Comparison of ENCODE assay signal across 17 cellular contexts in the genomic region with DNA sequence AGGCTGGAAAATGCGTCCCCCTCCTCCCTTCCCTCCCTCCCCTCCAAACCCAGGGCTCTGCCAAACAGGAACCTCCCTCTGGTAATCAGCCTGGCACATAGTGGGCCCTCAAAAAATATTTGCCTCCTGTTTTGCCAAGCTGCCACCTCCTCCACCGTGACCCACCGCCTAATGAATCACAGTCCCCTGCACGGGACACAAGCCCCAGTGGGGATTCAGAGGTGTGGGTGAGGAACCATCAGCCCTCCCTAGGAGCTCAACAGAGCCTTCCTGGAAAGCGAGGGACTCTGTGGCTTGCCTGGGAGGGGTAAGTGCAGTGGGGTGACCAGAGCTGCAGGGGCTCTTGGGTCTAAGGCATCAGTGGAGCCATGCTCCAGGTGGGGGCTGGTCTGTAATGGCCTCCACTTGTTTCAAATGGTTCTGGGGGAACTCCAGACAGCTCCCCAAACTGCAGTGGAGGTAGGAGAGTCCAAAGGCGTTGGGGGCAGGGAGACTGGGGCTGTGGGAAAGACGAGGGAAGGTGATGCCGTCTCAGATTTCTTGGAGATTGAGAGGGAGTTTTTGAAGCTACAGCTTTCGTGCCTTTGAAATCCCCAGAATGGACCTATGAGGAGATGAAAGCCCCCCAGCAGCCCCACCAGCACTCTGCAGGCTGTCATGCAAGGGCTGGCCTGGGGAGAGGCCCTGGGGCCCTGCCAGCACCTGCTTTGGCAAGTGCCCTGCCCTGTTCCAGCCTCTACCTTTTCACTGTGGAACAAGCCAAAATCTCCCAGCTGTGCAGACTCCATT. TPM values are rescaled to one million over a fixed set of nuclear protein-coding genes. Genes with fewer than 3 reads are reported as not detected.
DNase-seq lines count a peak whose midpoint lies in the region; ATAC-seq and TF ChIP-seq lines count a peak whose summit lies in the region.
"Had no signal": no experiment of that assay in that cellular context is flagged by ENCODE, and none has a peak within 500 bp of the region (broad histone marks: within the 10 kb centered on the region; RNA-seq: fewer than 3 reads in every experiment).

No MANE protein-coding gene starts in this region.

- H4K20me1 ChIP-seq in neural progenitor cell (ENCODE audit: low read depth), result peaks cover 6% of the 10 kb centered on the region

- H3K4me1 ChIP-seq in neural progenitor cell, result peaks cover 6% of the 10 kb centered on the region

- no peak overlapping the region for H3K27ac Mint-ChIP-seq in activated naive CD8-positive, alpha-beta T cell treated with anti-CD3 and anti-CD28 coated beads, Interleukin-2, amount 10 ng/mL, durations not matched to agents 7 days and 5 days
- no peak overlapping the region for H3K27ac Mint-ChIP-seq in activated naive CD8-positive, alpha-beta T cell treated with anti-CD3 and anti-CD28 coated beads for 36 hours
- no peak overlapping the region for H3K27ac Mint-ChIP-seq in effector memory CD8-positive, alpha-beta T cell
- no peak overlapping the region for H3K27ac Mint-ChIP-seq in neural progenitor cell
- H3K27ac Mint-ChIP-seq: naive thymus-derived CD4-positive, alpha-beta T cell; T-helper 17 cell had no signal

- POLR2A ChIA-PET in activated naive CD8-positive, alpha-beta T cell treated with anti-CD3 and anti-CD28 coated beads, Interleukin-2, amount 10 ng/mL, durations not matched to agents 7 days and 5 days (lab: Charles Lee), result no interaction called here

- peaks cover 58% of the 10 kb centered on the region for H3K27me3 ChIP-seq in neural progenitor cell

- TF ChIP-seq CTCF in neural progenitor cell (IDR thresholded peaks at IDR 0.05), result no peak

- H3K27ac ChIP-seq in neural progenitor cell, result no peak overlapping the region
- H3K27ac ChIP-seq: heart right ventricle, SJSA1, WERI-Rb-1 had no signal

- ATAC-seq in activated naive CD8-positive, alpha-beta T cell treated with anti-CD3 and anti-CD28 coated beads, Interleukin-2, amount 10 ng/mL, durations not matched to agents 7 days and 5 days (ENCODE audit: low read depth), result no peak
- no peak for ATAC-seq in effector memory CD8-positive, alpha-beta T cell (replicated peaks)
- ATAC-seq in GM19452 (IDR thresholded peaks at IDR 0.05; ENCODE audit: unreplicated experiment) (no peak), GM18858 (IDR thresholded peaks at IDR 0.05; ENCODE audit: unreplicated experiment) (no peak), GM19467 (IDR thresholded peaks at IDR 0.05; ENCODE audit: unreplicated experiment) (no peak)
- ATAC-seq: GM12878; naive thymus-derived CD4-positive, alpha-beta T cell; T-helper 17 cell had no signal

- H3K36me3 Mint-ChIP-seq in activated naive CD8-positive, alpha-beta T cell treated with anti-CD3 and anti-CD28 coated beads, Interleukin-2, amount 10 ng/mL, durations not matched to agents 7 days and 5 days, result no peaks in the 10 kb centered on the region
- no peaks in the 10 kb centered on the region for H3K36me3 Mint-ChIP-seq in activated naive CD8-positive, alpha-beta T cell treated with anti-CD3 and anti-CD28 coated beads for 36 hours
- no peaks in the 10 kb centered on the region for H3K36me3 Mint-ChIP-seq in effector memory CD8-positive, alpha-beta T cell (ENCODE audit: insufficient read depth)
- H3K36me3 Mint-ChIP-seq in neural progenitor cell, result no peaks in the 10 kb centered on the region

- H3F3A ChIP-seq in neural progenitor cell (ENCODE audit: low read depth), result peaks cover 14% of the 10 kb centered on the region

- H3K79me2 ChIP-seq in neural progenitor cell (ENCODE audit: low read depth), result no peaks in the 10 kb centered on the region

- H3K9me3 ChIP-seq in neural progenitor cell (ENCODE audit: low read depth), result no peaks in the 10 kb centered on the region
- H3K9me3 ChIP-seq: heart right ventricle, SJSA1 had no signal

- no peak overlapping the region for H3K4me2 ChIP-seq in neural progenitor cell

- peak; percentile 22 for DNase-seq in activated naive CD8-positive, alpha-beta T cell treated with anti-CD3 and anti-CD28 coated beads, Interleukin-2, amount 10 ng/mL, durations not matched to agents 7 days and 5 days
- DNase-seq in activated naive CD8-positive, alpha-beta T cell treated with anti-CD3 and anti-CD28 coated beads for 36 hours, result no peak
- DNase-seq in effector memory CD8-positive, alpha-beta T cell, result no peak
- DNase-seq in neural progenitor cell (ENCODE audit: low spot score), result no peak
- no peak for DNase-seq in NCI-H1092 (lab: John Stamatoyannopoulos, UW)
- DNase-seq: GDM1; heart right ventricle; mammary epithelial cell; naive thymus-derived CD4-positive, alpha-beta T cell; stimulated activated naive CD8-positive, alpha-beta T cell treated with anti-CD3 and anti-CD28 coated beads, Interleukin-15, Interleukin-2, amounts not matched to agents 100 U/mL and 50 U/mL, for 24 hours; T-helper 17 cell had no signal

- no peak overlapping the region for H3K4me3 Mint-ChIP-seq in activated naive CD8-positive, alpha-beta T cell treated with anti-CD3 and anti-CD28 coated beads, Interleukin-2, amount 10 ng/mL, durations not matched to agents 7 days and 5 days
- H3K4me3 Mint-ChIP-seq in activated naive CD8-positive, alpha-beta T cell treated with anti-CD3 and anti-CD28 coated beads for 36 hours, result no peak overlapping the region
- H3K4me3 Mint-ChIP-seq in effector memory CD8-positive, alpha-beta T cell, result peak overlapping the region; percentile 44 to 56
- H3K4me3 Mint-ChIP-seq in neural progenitor cell, result peak overlapping the region; percentile 72

- no peaks in the 10 kb centered on the region for H3K9me3 Mint-ChIP-seq in activated naive CD8-positive, alpha-beta T cell treated with anti-CD3 and anti-CD28 coated beads, Interleukin-2, amount 10 ng/mL, durations not matched to agents 7 days and 5 days
- H3K9me3 Mint-ChIP-seq in activated naive CD8-positive, alpha-beta T cell treated with anti-CD3 and anti-CD28 coated beads for 36 hours, result no peaks in the 10 kb centered on the region
- H3K9me3 Mint-ChIP-seq in effector memory CD8-positive, alpha-beta T cell, result no peaks in the 10 kb centered on the region
- H3K9me3 Mint-ChIP-seq in neural progenitor cell, result no peaks in the 10 kb centered on the region

- no peak overlapping the region for H2AFZ ChIP-seq in neural progenitor cell (replicated peaks)

- peaks cover 3% of the 10 kb centered on the region for H3K4me1 Mint-ChIP-seq in activated naive CD8-positive, alpha-beta T cell treated with anti-CD3 and anti-CD28 coated beads, Interleukin-2, amount 10 ng/mL, durations not matched to agents 7 days and 5 days
- peaks cover 2% of the 10 kb centered on the region for H3K4me1 Mint-ChIP-seq in activated naive CD8-positive, alpha-beta T cell treated with anti-CD3 and anti-CD28 coated beads for 36 hours
- H3K4me1 Mint-ChIP-seq in effector memory CD8-positive, alpha-beta T cell (ENCODE audit: low read depth in 2 of 2), result peaks cover 0 to 8% of the 10 kb centered on the region in 2 donors
- peaks cover 3% of the 10 kb centered on the region for H3K4me1 Mint-ChIP-seq in neural progenitor cell

- no peak overlapping the region for H3K4me3 ChIP-seq in neural progenitor cell
- H3K4me3 ChIP-seq: GM12878, heart right ventricle, SJSA1 had no signal

- H3K9ac ChIP-seq in neural progenitor cell, result no peak overlapping the region

- peaks cover 48% of the 10 kb centered on the region for H3K27me3 Mint-ChIP-seq in activated naive CD8-positive, alpha-beta T cell treated with anti-CD3 and anti-CD28 coated beads, Interleukin-2, amount 10 ng/mL, durations not matched to agents 7 days and 5 days
- H3K27me3 Mint-ChIP-seq in activated naive CD8-positive, alpha-beta T cell treated with anti-CD3 and anti-CD28 coated beads for 36 hours, result peaks cover 58% of the 10 kb centered on the region
- peaks cover 68 to 75% of the 10 kb centered on the region in 2 donors for H3K27me3 Mint-ChIP-seq in effector memory CD8-positive, alpha-beta T cell
- peaks cover 59% of the 10 kb centered on the region for H3K27me3 Mint-ChIP-seq in neural progenitor cell (ENCODE audit: insufficient read depth, low read depth)

- H3K36me3 ChIP-seq in neural progenitor cell, result no peaks in the 10 kb centered on the region
- H3K36me3 ChIP-seq: heart right ventricle, SJSA1, WERI-Rb-1 had no signal

RNA-seq across cellular contexts. Expression of gene PPP2R2C, which starts 1.0 kb away (rescaled TPM):
- total RNA-seq in activated naive CD8-positive, alpha-beta T cell treated with anti-CD3 and anti-CD28 coated beads, Interleukin-2, amount 10 ng/mL, durations not matched to agents 7 days and 5 days, result not detected
- not detected for total RNA-seq in activated naive CD8-positive, alpha-beta T cell treated with anti-CD3 and anti-CD28 coated beads for 36 hours
- 2.5 and 3.5 TPM in 2 replicates for total RNA-seq in neural progenitor cell (ENCODE audit: low replicate concordance)
- total RNA-seq: naive thymus-derived CD4-positive, alpha-beta T cell; SJSA1; T-helper 17 cell had no signal

Comparison
In these comparisons a context has a peak if more than half of its experiments do, and no peak if none do; other contexts are left out.
1. H3K4me3 Mint-ChIP-seq: peak in effector memory CD8-positive, alpha-beta T cell (2 of 2) and neural progenitor cell (single experiment); none in activated naive CD8-positive, alpha-beta T cell treated with anti-CD3 and anti-CD28 coated beads, Interleukin-2, amount 10 ng/mL, durations not matched to agents 7 days and 5 days (single experiment) and activated naive CD8-positive, alpha-beta T cell treated with anti-CD3 and anti-CD28 coated beads for 36 hours (single experiment).